ENCODE assay signal across 10 cellular contexts in genomic region chr10:62054825-62055224, GRCh38.
DNase-seq lines count a peak whose midpoint lies in the region; ATAC-seq and TF ChIP-seq lines count a peak whose summit lies in the region.
"Had no signal": no experiment of that assay in that cellular context is flagged by ENCODE, and none has a peak within 500 bp of the region (broad histone marks: within the 10 kb centered on the region; RNA-seq: fewer than 3 reads in every experiment).

No MANE protein-coding gene starts in this region.

- H3K27me3 ChIP-seq in right atrium auricular region (no peaks in the 10 kb centered on the region), OCI-LY1 (ENCODE audit: insufficient read depth, low read length) (no peaks in the 10 kb centered on the region), layer of hippocampus (ENCODE audit: control insufficient read depth, insufficient read depth, low read length) (no peaks in the 10 kb centered on the region), aorta (ENCODE audit: control insufficient read depth in 1 of 2, insufficient read depth in 2 of 2, low read length in 1 of 2) (no peaks in the 10 kb centered on the region)

- no peaks in the 10 kb centered on the region for H3F3A ChIP-seq in OCI-LY1 (ENCODE audit: insufficient read depth, low read length)

- no peak overlapping the region for H2AFZ ChIP-seq in OCI-LY1 (ENCODE audit: low read length)

- H4K20me1 ChIP-seq in OCI-LY1 (ENCODE audit: insufficient read depth, low read length), result no peaks in the 10 kb centered on the region

- peaks cover 0 to 83% of the 10 kb centered on the region in 2 donors for H3K4me1 ChIP-seq in right atrium auricular region
- peaks cover 100% of the 10 kb centered on the region for H3K4me1 ChIP-seq in OCI-LY1 (ENCODE audit: insufficient read depth, low read length, severe bottlenecking)
- peaks cover 13 to 25% of the 10 kb centered on the region in 2 donors for H3K4me1 ChIP-seq in aorta (ENCODE audit: control insufficient read depth in 1 of 2, insufficient read depth in 2 of 2, low read length in 2 of 2)

- H3K27ac ChIP-seq in right atrium auricular region, result peak overlapping the region; percentile 97 to 98
- H3K27ac ChIP-seq in OCI-LY1 (ENCODE audit: low read depth, low read length, poor library complexity, severe bottlenecking), result peak overlapping the region; percentile 94
- peak overlapping the region; percentile 31 for H3K27ac ChIP-seq in layer of hippocampus (ENCODE audit: low read depth, low read length)
- H3K27ac ChIP-seq in aorta (ENCODE audit: low read depth in 1 of 2, low read length in 2 of 2), result peak overlapping the region in 1 of 2 donors; percentile 82

- no peaks in the 10 kb centered on the region for H3K9me3 ChIP-seq in right atrium auricular region
- H3K9me3 ChIP-seq in OCI-LY1 (ENCODE audit: low read length), result no peaks in the 10 kb centered on the region
- no peaks in the 10 kb centered on the region for H3K9me3 ChIP-seq in aorta (ENCODE audit: control insufficient read depth, low read length)

- peak overlapping the region; percentile 32 for H3K9ac ChIP-seq in OCI-LY1 (ENCODE audit: low read length)

- intact Hi-C loops in left ventricle myocardium superior (cut with micrococcal nuclease), result no loop called here
- intact Hi-C loops in aorta (cut with DNase I), result loop anchor here in 1 of 2 donors (5.0 kb wide), 1 partner anchor 37 kb away; no protein-coding TSS in a partner anchor

- peak overlapping the region; percentile 3 to 11 for H3K4me3 ChIP-seq in right atrium auricular region
- peak overlapping the region; percentile 38 for H3K4me3 ChIP-seq in OCI-LY1 (ENCODE audit: low read depth, low read length, poor library complexity, severe bottlenecking)
- peak overlapping the region; percentile 26 to 40 for H3K4me3 ChIP-seq in aorta (ENCODE audit: low read length in 2 of 2)

- H3K36me3 ChIP-seq in right atrium auricular region (peaks cover 59% of the 10 kb centered on the region), OCI-LY1 (ENCODE audit: insufficient read depth, low read length) (peaks cover 64% of the 10 kb centered on the region), aorta (ENCODE audit: control insufficient read depth in 1 of 2, insufficient read depth in 2 of 2, low read length in 1 of 2) (peaks cover 4 to 5% of the 10 kb centered on the region in 2 donors)

- H3K79me2 ChIP-seq in OCI-LY1 (ENCODE audit: insufficient read depth, low read length), result peaks cover 20% of the 10 kb centered on the region

- 23 to 33% methylated on average over 1 of the region's 1 CpG for WGBS in aorta, 2 donors

- TF ChIP-seq CTCF in right atrium auricular region (IDR thresholded peaks at IDR 0.05), result no peak
- TF ChIP-seq CTCF in OCI-LY1 (IDR thresholded peaks at IDR 0.05; ENCODE audit: low read length), result no peak

- H3K4me2 ChIP-seq in OCI-LY1 (ENCODE audit: low read length), result peak overlapping the region; percentile 94

- ATAC-seq in left ventricle myocardium superior (no peak), aorta (ENCODE audit: low FRiP score) (no peak), HG03139 (IDR thresholded peaks at IDR 0.05; ENCODE audit: unreplicated experiment) (no peak)

- DNase-seq in right atrium auricular region (ENCODE audit: low spot score) (no peak), left ventricle myocardium superior (no peak), aorta (no peak), NCI-H2081 (lab: John Stamatoyannopoulos, UW) (no peak), hypothalamus (lab: John Stamatoyannopoulos, UW) (no peak)
- DNase-seq: DMS153, NCI-H446 treated with DMSO at 0.1 percent for 48 hours had no signal

- H3K9me2 ChIP-seq in OCI-LY1 (ENCODE audit: low read depth, low read length), result no peaks in the 10 kb centered on the region
